In the genomic region with DNA sequence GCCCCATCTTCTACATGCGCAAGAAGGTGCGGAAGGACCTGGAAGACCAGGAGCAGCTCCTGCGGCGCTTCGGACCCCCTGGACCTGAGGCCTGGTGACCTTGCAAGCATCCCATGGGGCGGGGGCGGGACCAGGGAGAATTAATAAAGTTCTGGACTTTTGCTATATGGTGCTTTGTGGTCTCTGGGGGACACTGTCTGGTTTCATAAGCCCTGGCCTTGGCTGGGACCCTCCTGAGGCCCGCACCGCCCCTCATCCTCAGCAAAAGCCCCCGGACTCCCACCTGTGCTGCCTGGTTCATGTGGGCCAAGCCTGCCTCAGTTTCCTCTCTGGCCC, we compare ENCODE assay signal across 19 cellular contexts. TPM values are rescaled to one million over a fixed set of nuclear protein-coding genes. Genes with fewer than 3 reads are reported as not detected.
DNase-seq lines count a peak whose midpoint lies in the region; ATAC-seq, FAIRE-seq and TF ChIP-seq lines count a peak whose summit lies in the region.
"Had no signal": no experiment of that assay in that cellular context is flagged by ENCODE, and none has a peak within 500 bp of the region (broad histone marks: within the 10 kb centered on the region; RNA-seq: fewer than 3 reads in every experiment).

No MANE protein-coding gene starts in this region.

- H2BK12ac ChIP-seq in H1 (ENCODE audit: low read depth, low read length) = no peak overlapping the region

- H4K5ac ChIP-seq in H1 (ENCODE audit: insufficient read length, low read depth, low read length) = no peak overlapping the region

- H3K4me2 ChIP-seq in Karpas-422 (ENCODE audit: low read depth, low read length, poor library complexity, severe bottlenecking) = peak overlapping the region; percentile 86
- H3K4me2 ChIP-seq in H1 (ENCODE audit: insufficient read depth in 1 of 2, low read depth in 2 of 2, low read length in 2 of 2) = peak overlapping the region; percentile 93 to 95; a peak in 3 of 4 replicates

- H2BK20ac ChIP-seq in H1 (ENCODE audit: low read length) = no peak overlapping the region

- peak overlapping the region; percentile 94 for H3K9ac ChIP-seq in Karpas-422 (ENCODE audit: low read length)
- H3K9ac ChIP-seq in H1 (replicated peaks in 1 of 4; ENCODE audit: extremely low read depth in 1 of 4, low read depth in 3 of 4, low read length in 3 of 4) = no peak overlapping the region

- H3K18ac ChIP-seq in H1 (ENCODE audit: extremely low read depth, low read length) = no peak overlapping the region

- no peak overlapping the region for H2BK15ac ChIP-seq in H1 (ENCODE audit: low read length)

- H3K79me2 ChIP-seq in Karpas-422 (ENCODE audit: low read length) (peaks cover 28% of the 10 kb centered on the region), H1 (ENCODE audit: control insufficient read depth in 1 of 2, insufficient read depth in 2 of 2, low read length in 2 of 2) (no peaks in the 10 kb centered on the region)

- peaks cover 12% of the 10 kb centered on the region; the same call in 1 of the 2 replicates for H3K23me2 ChIP-seq in H1 (ENCODE audit: low read depth, low read length)

- H3K4ac ChIP-seq in H1 (replicated peaks; ENCODE audit: insufficient read length, low read depth, low read length) = no peak overlapping the region

- H3K27ac ChIP-seq in Karpas-422 (ENCODE audit: low read length) = peak overlapping the region; percentile 97
- H3K27ac ChIP-seq in H1 (ENCODE audit: low read depth, low read length) = no peak overlapping the region
- no peak overlapping the region for H3K27ac ChIP-seq in prostate gland
- H3K27ac ChIP-seq: SJCRH30 had no signal

- TF ChIP-seq RAD21 in H1 (IDR thresholded peaks at IDR 0.05 in 1 of 2, conservative IDR thresholded peaks at IDR 0.05 in 1 of 2; ENCODE audit: low read depth in 2 of 2, low read length in 2 of 2) = no peak

- TF ChIP-seq POLR2A in H1 (IDR thresholded peaks at IDR 0.05; ENCODE audit: control extremely low read depth in 1 of 2, low read depth in 2 of 2, low read length in 2 of 2) (no peak), prostate gland (IDR thresholded peaks at IDR 0.05) (no peak)

- H3K9me2 ChIP-seq in Karpas-422 (replicated peaks; ENCODE audit: insufficient read depth, low read length) = no peaks in the 10 kb centered on the region

- TF ChIP-seq CTCF in GM12864 (IDR thresholded peaks at IDR 0.05; ENCODE audit: low read depth, low read length, missing control alignments) (no peak), H1 (IDR thresholded peaks at IDR 0.05; ENCODE audit: control extremely low read depth in 1 of 3, insufficient read depth in 1 of 3, low read depth in 1 of 3, low read length in 3 of 3) (no peak), prostate gland (IDR thresholded peaks at IDR 0.05) (no peak)

- H2BK120ac ChIP-seq in H1 (replicated peaks; ENCODE audit: low read depth, low read length) = no peak overlapping the region

- H3K14ac ChIP-seq in H1 (ENCODE audit: insufficient read length) = no peak overlapping the region

- no peak overlapping the region for H4K8ac ChIP-seq in H1 (ENCODE audit: extremely low read depth, insufficient read depth, low read length)

- CTCF ChIA-PET in H1 (lab: Charles Lee; ENCODE audit: partially characterized antibody) = interaction anchor here (0.6 to 3.2 kb wide), 4 partner anchors 24 to 372 kb away, joined by 3 to 22 read pairs (median 3); no protein-coding TSS in a partner anchor

- H3K27me3 ChIP-seq in Karpas-422 (ENCODE audit: low read length) (no peaks in the 10 kb centered on the region), H1 (replicated peaks in 1 of 4; ENCODE audit: control insufficient read depth in 3 of 4, extremely low read depth in 1 of 4, insufficient read depth in 3 of 4, low read length in 3 of 4) (peaks cover 0 to 2% (median 0%) of the 10 kb centered on the region in 4 experiments; a peak in 1 of 7 replicates), prostate gland (replicated peaks; ENCODE audit: insufficient read depth) (peaks cover 3% of the 10 kb centered on the region)
- H3K27me3 ChIP-seq: SJCRH30 had no signal

- H4K91ac ChIP-seq in H1 (replicated peaks; ENCODE audit: insufficient read length, low read length) = no peak overlapping the region

- intact Hi-C loops in prostate gland (cut with DNase I) = no loop called here

- H3K4me3 ChIP-seq in GM12864 (ENCODE audit: low read depth, low read length) (peak overlapping the region; percentile 64; the same call in 1 of the 2 replicates), Karpas-422 (ENCODE audit: low read length) (peak overlapping the region; percentile 80), H1 (ENCODE audit: extremely low read depth in 1 of 4, insufficient read depth in 2 of 4, low read depth in 3 of 4, low read length in 4 of 4) (no peak overlapping the region), prostate gland (no peak overlapping the region)
- H3K4me3 ChIP-seq: SJCRH30 had no signal

- no peak for TF ChIP-seq EP300 in H1 (IDR thresholded peaks at IDR 0.05; ENCODE audit: borderline replicate concordance in 1 of 2, low read depth in 2 of 2, low read length in 2 of 2)

- POLR2A ChIA-PET in H1 (lab: Charles Lee; ENCODE audit: partially characterized antibody) = interaction anchor here (1.0 to 2.2 kb wide), 8 partner anchors 10 to 66 kb away, joined by 3 to 14 read pairs (median 4); no protein-coding TSS in a partner anchor

- FAIRE-seq in H1 (lab: Jason Lieb, UNC) = no peak

- no peak for ATAC-seq in GM18498 (IDR thresholded peaks at IDR 0.05; ENCODE audit: unreplicated experiment)

- H2AFZ ChIP-seq in Karpas-422 (ENCODE audit: low read length) (no peak overlapping the region), H1 (ENCODE audit: low read length) (no peak overlapping the region)

- no peak overlapping the region for H3K23ac ChIP-seq in H1 (ENCODE audit: insufficient read length)

- peaks cover 24% of the 10 kb centered on the region for H3K36me3 ChIP-seq in Karpas-422 (ENCODE audit: insufficient read depth, low read length)
- H3K36me3 ChIP-seq in H1 (ENCODE audit: control insufficient read depth in 2 of 4, insufficient read depth in 4 of 4, low read length in 3 of 4) = peaks cover 0 to 9% (median 0%) of the 10 kb centered on the region in 4 experiments; a peak in 1 of 8 replicates
- no peaks in the 10 kb centered on the region for H3K36me3 ChIP-seq in prostate gland

- no peak overlapping the region for H3K56ac ChIP-seq in H1 (replicated peaks; ENCODE audit: insufficient read length, low read depth, low read length)

- WGBS in H1 (ENCODE audit: extremely low coverage in 1 of 2, insufficient coverage in 1 of 2, insufficient read length in 1 of 2, insufficient replicate concordance in 2 of 2, low coverage in 1 of 2, low lambda C conversion rate in 2 of 2, missing lambda C conversion rate in 1 of 2), 2 experiments = 82% methylated on average over 7 of the region's 10 CpGs; no CpG with 5 or more reads in 1 of the 2 experiments
- WGBS in prostate gland = 96% methylated on average over 10 of the region's 10 CpGs

- peaks cover 78% of the 10 kb centered on the region for H3K4me1 ChIP-seq in Karpas-422 (ENCODE audit: low read length)
- peaks cover 0 to 20% (median 12%) of the 10 kb centered on the region in 4 experiments; a peak in 6 of 7 replicates for H3K4me1 ChIP-seq in H1 (replicated peaks in 1 of 4; ENCODE audit: control insufficient read depth in 3 of 4, insufficient read depth in 4 of 4, low read length in 3 of 4)
- H3K4me1 ChIP-seq in prostate gland (replicated peaks) = no peaks in the 10 kb centered on the region

- H3K79me1 ChIP-seq in H1 (ENCODE audit: low read depth, low read length) = peaks cover 2% of the 10 kb centered on the region; the same call in 1 of the 2 replicates

- no peak overlapping the region for H2AK5ac ChIP-seq in H1 (ENCODE audit: low read depth, low read length)

- H2BK5ac ChIP-seq in H1 (ENCODE audit: low read depth, low read length) = no peak overlapping the region

- H4K20me1 ChIP-seq in Karpas-422 (ENCODE audit: insufficient read depth, low read depth, low read length) = peaks cover 18% of the 10 kb centered on the region; the same call in 1 of the 2 replicates
- H4K20me1 ChIP-seq in H1 (replicated peaks in 1 of 2; ENCODE audit: control insufficient read depth in 1 of 2, insufficient read depth in 2 of 2, low read length in 2 of 2) = peaks cover 0 to 8% of the 10 kb centered on the region in 2 experiments

- DNase-seq in GM12864 (ENCODE audit: low read depth) = no peak
- DNase-seq in Karpas-422 = no peak
- no peak for DNase-seq in H1 (ENCODE audit: low read depth in 1 of 2, low spot score in 2 of 2)
- no peak for DNase-seq in HuH-7.5 (ENCODE audit: low spot score)
- DNase-seq in Kasumi-1 (lab: John Stamatoyannopoulos, UW) = no peak
- DNase-seq in prostate gland (ENCODE audit: low spot score) = no peak
- DNase-seq: ACHN, COR-L47, DMS 273 treated with DMSO at 0.1 percent for 48 hours, DND-41, GDM1, IMR-90, NCI-H187, NCI-H2227 treated with DMSO at 0.1 percent for 48 hours, NCI-H524, NCI-H82, SJCRH30 had no signal

- no peaks in the 10 kb centered on the region for H3K9me3 ChIP-seq in Karpas-422 (ENCODE audit: low read length)
- H3K9me3 ChIP-seq in H1 (ENCODE audit: insufficient read depth in 2 of 2, low read depth in 1 of 2, low read length in 1 of 2) = no peaks in the 10 kb centered on the region
- H3K9me3 ChIP-seq in prostate gland = no peaks in the 10 kb centered on the region
- H3K9me3 ChIP-seq: SJCRH30 had no signal

RNA-seq across cellular contexts. Expression of a gene that starts 0.9 kb away (rescaled TPM):
- 221 and 239 TPM in 2 replicates for total RNA-seq in Karpas-422 (2014; rRNA removed; shearing (Covaris generic); ENCODE audit: low replicate concordance)
- total RNA-seq in H1 (2021; fragmentation: NEBNext Ultra II Directional; extraction: Animal tissue kit (Norgen Biotek cat#: 25700)) = 9.6 and 11.1 TPM in 2 replicates
- 11.8 and 17.4 TPM in 2 replicates for polyA plus RNA-seq in H1 (2011; rRNA removed)
- polyA plus RNA-seq in H1 (2011; cell fraction: cytosol; rRNA removed) = 6.7 TPM
- 11.2 TPM for polyA plus RNA-seq in H1 (2011; cell fraction: nucleus; rRNA removed)
- 6.5 to 13.3 TPM (median 10.4 TPM) in 4 replicates for polyA plus RNA-seq in H1 (2012, experiment 1 of 2)
- 7.3 TPM for polyA plus RNA-seq in H1 (2012, experiment 2 of 2)
- 13.0 TPM for polyA plus RNA-seq in H1 (2013, experiment 1 of 2)
- polyA plus RNA-seq in H1 (2013, experiment 2 of 2) = 14.7 TPM
- polyA minus RNA-seq in H1 (2011; rRNA and poly(A)+ RNA removed) = 3.5 and 5.2 TPM in 2 replicates
- polyA minus RNA-seq in H1 (2011; cell fraction: cytosol; rRNA and poly(A)+ RNA removed) = 3.7 TPM
- 2.6 TPM for polyA minus RNA-seq in H1 (2011; cell fraction: nucleus; rRNA and poly(A)+ RNA removed)
- not detected for total RNA-seq in prostate gland
- total RNA-seq: HT-29, IMR-90 had no signal
- polyA plus RNA-seq: IMR-90 had no signal

RNA-seq across cellular contexts. Expression of a gene that starts 14.9 kb away (rescaled TPM):
- total RNA-seq in Karpas-422 (2014; rRNA removed; shearing (Covaris generic); ENCODE audit: low replicate concordance) = 23.4 and 48.3 TPM in 2 replicates
- total RNA-seq in H1 (2021; fragmentation: NEBNext Ultra II Directional; extraction: Animal tissue kit (Norgen Biotek cat#: 25700)) = 3.1 and 4.1 TPM in 2 replicates
- polyA plus RNA-seq in H1 (2011; rRNA removed) = 1.8 and 2.7 TPM in 2 replicates
- 3.3 TPM for polyA plus RNA-seq in H1 (2011; cell fraction: cytosol; rRNA removed)
- 8.8 TPM for polyA plus RNA-seq in H1 (2011; cell fraction: nucleus; rRNA removed)
- polyA plus RNA-seq in H1 (2012, experiment 1 of 2) = 1.9 to 7.3 TPM (median 5.3 TPM) in 4 replicates
- polyA plus RNA-seq in H1 (2012, experiment 2 of 2) = 1.5 TPM
- polyA plus RNA-seq in H1 (2013, experiment 1 of 2) = 2.8 TPM
- 3.1 TPM for polyA plus RNA-seq in H1 (2013, experiment 2 of 2)
- polyA minus RNA-seq in H1 (2011; rRNA and poly(A)+ RNA removed) = 2.0 and 2.5 TPM in 2 replicates
- polyA minus RNA-seq in H1 (2011; cell fraction: cytosol; rRNA and poly(A)+ RNA removed) = 1.3 TPM
- 2.8 TPM for polyA minus RNA-seq in H1 (2011; cell fraction: nucleus; rRNA and poly(A)+ RNA removed)
- total RNA-seq in prostate gland = under 1 TPM; 0.09 to 0.34 TPM
- total RNA-seq: HT-29, IMR-90 had no signal
- polyA plus RNA-seq: IMR-90 had no signal

RNA-seq across cellular contexts. Expression of a gene that starts 33.7 kb away (rescaled TPM):
- total RNA-seq in Karpas-422 (2014; rRNA removed; shearing (Covaris generic); ENCODE audit: low replicate concordance) = 53.4 and 98.8 TPM in 2 replicates
- 141 and 149 TPM in 2 replicates for total RNA-seq in H1 (2021; fragmentation: NEBNext Ultra II Directional; extraction: Animal tissue kit (Norgen Biotek cat#: 25700))
- polyA plus RNA-seq in H1 (2011; rRNA removed) = 142 and 191 TPM in 2 replicates
- polyA plus RNA-seq in H1 (2011; cell fraction: cytosol; rRNA removed) = 136 TPM
- polyA plus RNA-seq in H1 (2011; cell fraction: nucleus; rRNA removed) = 435 TPM
- polyA plus RNA-seq in H1 (2012, experiment 1 of 2) = 86.1 to 170 TPM (median 149 TPM) in 4 replicates
- polyA plus RNA-seq in H1 (2012, experiment 2 of 2) = 109 TPM
- 81.0 TPM for polyA plus RNA-seq in H1 (2013, experiment 1 of 2)
- polyA plus RNA-seq in H1 (2013, experiment 2 of 2) = 72.1 TPM
- 57.8 and 65.0 TPM in 2 replicates for polyA minus RNA-seq in H1 (2011; rRNA and poly(A)+ RNA removed)
- 137 TPM for polyA minus RNA-seq in H1 (2011; cell fraction: cytosol; rRNA and poly(A)+ RNA removed)
- 137 TPM for polyA minus RNA-seq in H1 (2011; cell fraction: nucleus; rRNA and poly(A)+ RNA removed)
- 10 to 100 TPM; 15.6 to 35.7 TPM for total RNA-seq in prostate gland

RNA-seq across cellular contexts. Expression of a gene that starts 41.6 kb away (rescaled TPM):
- 68.2 and 120 TPM in 2 replicates for total RNA-seq in Karpas-422 (2014; rRNA removed; shearing (Covaris generic); ENCODE audit: low replicate concordance)
- total RNA-seq in H1 (2021; fragmentation: NEBNext Ultra II Directional; extraction: Animal tissue kit (Norgen Biotek cat#: 25700)) = 40.3 and 41.4 TPM in 2 replicates
- 47.5 and 61.5 TPM in 2 replicates for polyA plus RNA-seq in H1 (2011; rRNA removed)
- 43.0 TPM for polyA plus RNA-seq in H1 (2011; cell fraction: cytosol; rRNA removed)
- polyA plus RNA-seq in H1 (2011; cell fraction: nucleus; rRNA removed) = 70.3 TPM
- 22.3 to 39.2 TPM (median 34.3 TPM) in 4 replicates for polyA plus RNA-seq in H1 (2012, experiment 1 of 2)
- 33.5 TPM for polyA plus RNA-seq in H1 (2012, experiment 2 of 2)
- 19.2 TPM for polyA plus RNA-seq in H1 (2013, experiment 1 of 2)
- polyA plus RNA-seq in H1 (2013, experiment 2 of 2) = 18.0 TPM
- 20.3 and 22.8 TPM in 2 replicates for polyA minus RNA-seq in H1 (2011; rRNA and poly(A)+ RNA removed)
- polyA minus RNA-seq in H1 (2011; cell fraction: cytosol; rRNA and poly(A)+ RNA removed) = 21.5 TPM
- polyA minus RNA-seq in H1 (2011; cell fraction: nucleus; rRNA and poly(A)+ RNA removed) = 25.5 TPM
- total RNA-seq in prostate gland = 100 to 1,000 TPM; 110 to 129 TPM

RNA-seq across cellular contexts. Expression of a gene that starts 52.4 kb away (rescaled TPM):
- 0.11 and 2.3 TPM in 2 replicates for total RNA-seq in Karpas-422 (2014; rRNA removed; shearing (Covaris generic); ENCODE audit: low replicate concordance)
- total RNA-seq in H1 (2021; fragmentation: NEBNext Ultra II Directional; extraction: Animal tissue kit (Norgen Biotek cat#: 25700)) = 0.71 and 1.1 TPM in 2 replicates
- 0.73 and 0.93 TPM in 2 replicates for polyA plus RNA-seq in H1 (2011; rRNA removed)
- 0.89 TPM for polyA plus RNA-seq in H1 (2011; cell fraction: cytosol; rRNA removed)
- 3.3 TPM for polyA plus RNA-seq in H1 (2011; cell fraction: nucleus; rRNA removed)
- polyA plus RNA-seq in H1 (2012, experiment 1 of 2) = 0.40 to 1.0 TPM (median 0.84 TPM) in 4 replicates
- polyA plus RNA-seq in H1 (2012, experiment 2 of 2) = 0.72 TPM
- polyA plus RNA-seq in H1 (2013, experiment 1 of 2) = 0.71 TPM
- 0.63 TPM for polyA plus RNA-seq in H1 (2013, experiment 2 of 2)
- polyA minus RNA-seq in H1 (2011; rRNA and poly(A)+ RNA removed) = 0.15 and 0.35 TPM in 2 replicates
- 0.73 TPM for polyA minus RNA-seq in H1 (2011; cell fraction: cytosol; rRNA and poly(A)+ RNA removed)
- 1.00 TPM for polyA minus RNA-seq in H1 (2011; cell fraction: nucleus; rRNA and poly(A)+ RNA removed)
- total RNA-seq in prostate gland = 1 to 10 TPM in 1 of 2 donors, under 1 TPM in 1; 0.85 to 5.0 TPM
- total RNA-seq: IMR-90 had no signal

Comparison
In these comparisons a context has a peak if more than half of its experiments do, and no peak if none do; other contexts are left out.
1. H3K4me3 ChIP-seq: peak in GM12864 (single experiment) and Karpas-422 (single experiment); none in H1 (0 of 4) and prostate gland (0 of 2).
2. RNA of a gene that starts 0.9 kb away (total RNA-seq): 221 to 239 TPM in Karpas-422; 9.6 to 11.1 TPM in H1 and not detected in prostate gland; every median in the first group is over 10 times any median in the second.